ENCODE assay signal across 24 cellular contexts in genomic region chr4:170030121-170030520, GRCh38. TPM values are rescaled to one million over a fixed set of nuclear protein-coding genes. Genes with fewer than 3 reads are reported as not detected.
DNase-seq lines count a peak whose midpoint lies in the region; FAIRE-seq and TF ChIP-seq lines count a peak whose summit lies in the region.
"Had no signal": no experiment of that assay in that cellular context is flagged by ENCODE, and none has a peak within 500 bp of the region (broad histone marks: within the 10 kb centered on the region; RNA-seq: fewer than 3 reads in every experiment).

No MANE protein-coding gene starts in this region.

- peak; percentile 16 for DNase-seq in AG10803 (ENCODE audit: low read depth)
- DNase-seq in LoVo (ENCODE audit: low spot score), result peak; percentile 19
- DNase-seq in bronchial epithelial cell (ENCODE audit: low read depth), result peak; percentile 49
- peak; percentile 86 for DNase-seq in kidney glomerular epithelial cell (lab: John Stamatoyannopoulos, UW)
- no peak for DNase-seq in iPS-NIHi11 (ENCODE audit: low spot score)
- no peak for DNase-seq in NCI-H1417 treated with DMSO at 0.1 percent for 48 hours (lab: John Stamatoyannopoulos, UW)
- no peak for DNase-seq in DMS114 treated with DMSO at 0.1 percent for 48 hours (lab: John Stamatoyannopoulos, UW; ENCODE audit: unreplicated experiment)
- DNase-seq in activated naive CD4-positive, alpha-beta T cell treated with anti-CD3 and anti-CD28 coated beads, Interleukin-2, amount 50 U/mL, for 16 hours, result no peak
- DNase-seq: BE2C, DMS79 treated with DMSO at 0.1 percent for 48 hours, IMR-90, MV-4-11, NCI-H1694 treated with DMSO at 0.1 percent for 48 hours, NCI-H2081 treated with DMSO at 0.1 percent for 48 hours, NCI-H2171 treated with DMSO at 0.1 percent for 48 hours, NCI-H524 treated with DMSO at 0.1 percent for 48 hours, PC-9, SIG-M5, SK-N-SH, T-cell had no signal

- FAIRE-seq in bronchial epithelial cell (lab: Jason Lieb, UNC), result no peak
- FAIRE-seq: A204.1, GM12878 had no signal

- H3K36me3 ChIP-seq in bronchial epithelial cell (ENCODE audit: control insufficient read depth, insufficient read depth, low read length), result no peaks in the 10 kb centered on the region
- H3K36me3 ChIP-seq: BE2C, HAP-1 had no signal

- no peaks in the 10 kb centered on the region for H3K27me3 ChIP-seq in bronchial epithelial cell (ENCODE audit: control insufficient read depth, insufficient read depth, low read length)

- TF ChIP-seq CTCF in AG10803 (conservative IDR thresholded peaks at IDR 0.05; ENCODE audit: low read length) (no peak), bronchial epithelial cell (IDR thresholded peaks at IDR 0.05; ENCODE audit: insufficient read depth, low read length, severe bottlenecking) (no peak)

- H3K4me3 ChIP-seq in AG10803 (ENCODE audit: low read length) (no peak overlapping the region), bronchial epithelial cell (ENCODE audit: low read depth, low read length) (no peak overlapping the region)
- H3K4me3 ChIP-seq: GM12878, GM23338, HAP-1, PC-9 had no signal

RNA-seq across cellular contexts. Expression of gene MFAP3L, which starts 3.9 kb away (rescaled TPM):
- total RNA-seq in bronchial epithelial cell, result 1.6 and 5.5 TPM in 2 replicates

RNA-seq across cellular contexts. Expression of gene AADAT, which starts 59.6 kb away (rescaled TPM):
- total RNA-seq in bronchial epithelial cell, result 0.64 and 1.1 TPM in 2 replicates
- total RNA-seq: GM12878, T-cell had no signal

Comparison
In these comparisons a context has a peak if more than half of its experiments do, and no peak if none do; other contexts are left out.
1. DNase-seq: peak in AG10803 (single experiment), LoVo (single experiment), bronchial epithelial cell (single experiment) and kidney glomerular epithelial cell (single experiment); none in iPS-NIHi11 (single experiment), NCI-H1417 treated with DMSO at 0.1 percent for 48 hours (single experiment), DMS114 treated with DMSO at 0.1 percent for 48 hours (single experiment) and activated naive CD4-positive, alpha-beta T cell treated with anti-CD3 and anti-CD28 coated beads, Interleukin-2, amount 50 U/mL, for 16 hours (single experiment).